8 cellular contexts compared by ENCODE assay signal in the genomic region with DNA sequence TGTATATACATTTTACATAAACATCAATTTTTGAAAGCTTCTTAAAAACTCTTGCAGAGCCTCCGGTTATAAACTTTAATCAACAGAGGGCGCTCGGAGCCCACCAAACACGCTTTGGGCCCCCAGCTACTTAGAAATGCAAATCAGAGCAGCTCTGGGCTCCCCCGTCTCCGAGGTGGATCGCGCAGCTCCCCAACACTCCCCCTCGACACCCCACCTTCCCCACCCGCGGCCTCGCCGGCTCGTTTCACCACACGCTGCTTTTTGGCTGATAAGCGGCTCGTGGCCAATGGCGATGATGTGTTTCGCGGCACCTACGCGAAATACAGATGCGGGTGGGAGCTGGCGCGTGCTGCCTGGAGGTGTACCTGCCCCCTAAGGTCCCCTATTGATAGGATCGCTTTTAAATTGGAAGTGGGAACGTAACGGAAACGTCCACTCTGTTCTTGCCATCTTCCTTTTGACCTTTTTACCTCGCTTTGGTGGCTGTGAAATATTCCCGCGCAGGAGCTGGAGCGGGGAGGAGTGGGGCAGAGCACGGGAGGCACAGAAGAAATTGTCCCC. TPM values are rescaled to one million over a fixed set of nuclear protein-coding genes. Genes with fewer than 3 reads are reported as not detected.
DNase-seq lines count a peak whose midpoint lies in the region; ATAC-seq and TF ChIP-seq lines count a peak whose summit lies in the region.

No MANE protein-coding gene starts in this region.

- TF ChIP-seq CTCF in LNCaP clone FGC (IDR thresholded peaks at IDR 0.05; ENCODE audit: control insufficient read depth, extremely low read depth, insufficient read depth): peak; percentile 59

- H3K4me3 ChIP-seq in GM08714 (ENCODE audit: low read length) (peak overlapping the region; percentile 35; the same call in 1 of the 2 replicates), LNCaP clone FGC (ENCODE audit: low read depth, low read length) (peak overlapping the region; percentile 37; the same call in 1 of the 2 replicates), thymus (ENCODE audit: low read length) (peak overlapping the region; percentile 58)

- in situ Hi-C loops in SK-MEL-5 (cut with HindIII; ENCODE audit: low pct_unique_long_range_greater_than_20kb, low sequenced_read_pairs): no loop called here

- H3K27ac ChIP-seq in thymus (ENCODE audit: low read depth): no peak overlapping the region

- DNase-seq in LNCaP clone FGC (ENCODE audit: low read depth): peak; percentile 15
- peak; percentile 73 for DNase-seq in SK-MEL-5 (ENCODE audit: low read depth, low spot score)
- peak; percentile 67 for DNase-seq in activated naive CD4-positive, alpha-beta T cell treated with Interleukin-2 at 50 U/mL for 16 hours
- peak; percentile 76 for DNase-seq in germinal center (ENCODE audit: low spot score)
- DNase-seq in non-pigmented ciliary epithelial cell (ENCODE audit: low read depth): peak; percentile 37

- H3K36me3 ChIP-seq in thymus (ENCODE audit: control insufficient read depth, insufficient read depth): no peaks in the 10 kb centered on the region

- under 1% methylated on average over 34 of the region's 34 CpGs for WGBS in thymus

- H3K9me3 ChIP-seq in thymus (ENCODE audit: control insufficient read depth): no peaks in the 10 kb centered on the region

- ATAC-seq in GM18907 (IDR thresholded peaks at IDR 0.05; ENCODE audit: unreplicated experiment): no peak

- peaks cover 29% of the 10 kb centered on the region for H3K4me1 ChIP-seq in thymus (ENCODE audit: control insufficient read depth, insufficient read depth, low read length)

- H3K27me3 ChIP-seq in thymus (ENCODE audit: control insufficient read depth, insufficient read depth): peaks cover 53% of the 10 kb centered on the region

RNA-seq across cellular contexts. Expression of a gene that starts 1.6 kb away (rescaled TPM):
- 1.4 and 1.5 TPM in 2 replicates for total RNA-seq in SK-MEL-5 (2014; rRNA removed; shearing (Covaris generic))
- 1.7 and 3.0 TPM in 2 replicates for polyA plus RNA-seq in SK-MEL-5 (2015; cell fraction: cytosol; rRNA removed)
- 1.3 and 1.4 TPM in 2 replicates for polyA plus RNA-seq in SK-MEL-5 (2015; cell fraction: nucleus; rRNA removed)
- 0.43 TPM for polyA plus RNA-seq in thymus

Comparison
In these comparisons a context has a peak if more than half of its experiments do, and no peak if none do; other contexts are left out.
1. DNase-seq: peak in every context shown above with its lines; median percentile 76 in germinal center; 73 in SK-MEL-5; 67 in activated naive CD4-positive, alpha-beta T cell treated with Interleukin-2 at 50 U/mL for 16 hours; 37 in non-pigmented ciliary epithelial cell; 15 in LNCaP clone FGC.